In genomic region chr10:124827474-124827873, GRCh38 we compare ENCODE assay signal across 9 cellular contexts. TPM values are rescaled to one million over a fixed set of nuclear protein-coding genes. Genes with fewer than 3 reads are reported as not detected.
DNase-seq lines count a peak whose midpoint lies in the region; ATAC-seq, FAIRE-seq and TF ChIP-seq lines count a peak whose summit lies in the region.
"Had no signal": no experiment of that assay in that cellular context is flagged by ENCODE, and none has a peak within 500 bp of the region (broad histone marks: within the 10 kb centered on the region; RNA-seq: fewer than 3 reads in every experiment).

No MANE protein-coding gene starts in this region.

- intact Hi-C loops in endothelial cell of umbilical vein (cut with micrococcal nuclease), result loop anchor here (1.0 to 2.0 kb wide), 3 partner anchors 83 to 297 kb away; partner anchors contain the start of gene FAM53B
- intact Hi-C loops in psoas muscle (cut with DNase I), result loop anchor here in 1 of 2 donors (2.0 kb wide), 1 partner anchor 297 kb away; no protein-coding TSS in a partner anchor

- H3K9ac ChIP-seq in MM.1S (ENCODE audit: low read length) (no peak overlapping the region), endothelial cell of umbilical vein (replicated peaks; ENCODE audit: extremely low read depth, insufficient read depth, low read length) (no peak overlapping the region)

- no TSS peak for BruUV-seq in endothelial cell of umbilical vein (replicated peaks; lab: Mats Ljungman, UMichigan)

- 37 to 44% (median 38%) methylated on average over 3 of the region's 3 CpGs for WGBS in psoas muscle, 3 donors

- no peaks in the 10 kb centered on the region for H3K9me3 ChIP-seq in MM.1S (replicated peaks; ENCODE audit: insufficient read depth, low read length)
- no peaks in the 10 kb centered on the region for H3K9me3 ChIP-seq in endothelial cell of umbilical vein (replicated peaks; ENCODE audit: control insufficient read depth, insufficient read depth, low read length)
- no peaks in the 10 kb centered on the region for H3K9me3 ChIP-seq in psoas muscle

- DNase-seq in NCI-H2171 (lab: John Stamatoyannopoulos, UW), result peak; percentile 27
- DNase-seq in NCI-H2171 treated with DMSO at 0.1 percent for 48 hours (lab: John Stamatoyannopoulos, UW), result no peak
- peak; percentile 16 for DNase-seq in MM.1S
- peak; percentile 36 for DNase-seq in endothelial cell of umbilical vein (ENCODE audit: low read depth, low spot score)
- no peak for DNase-seq in psoas muscle
- DNase-seq in effector CD8-positive, alpha-beta T cell (lab: John Stamatoyannopoulos, UW), result no peak
- DNase-seq in GM13976 (ENCODE audit: low spot score), result no peak
- DNase-seq: naive B cell had no signal

- TF ChIP-seq CTCF in MM.1S (IDR thresholded peaks at IDR 0.05; ENCODE audit: low read length) (peak; percentile 57), endothelial cell of umbilical vein (IDR thresholded peaks at IDR 0.05; ENCODE audit: extremely low read depth in 1 of 2, insufficient read depth in 1 of 2, low read depth in 1 of 2, low read length in 2 of 2) (peak; percentile 26 to 35), psoas muscle (IDR thresholded peaks at IDR 0.05) (peak; percentile 62), GM13976 (IDR thresholded peaks at IDR 0.05; ENCODE audit: borderline replicate concordance, control extremely low read depth, extremely low read depth, insufficient read depth, missing control alignments) (no peak)

- no peak overlapping the region for H3K4me3 ChIP-seq in MM.1S (ENCODE audit: low read length)
- no peak overlapping the region for H3K4me3 ChIP-seq in endothelial cell of umbilical vein (replicated peaks in 1 of 3; ENCODE audit: insufficient read depth in 1 of 3, low read depth in 1 of 3, low read length in 3 of 3)
- H3K4me3 ChIP-seq in psoas muscle, result no peak overlapping the region

- no peak for FAIRE-seq in endothelial cell of umbilical vein (lab: Jason Lieb, UNC)

- in situ Hi-C loops in GM13976 (cut with MboI; ENCODE audit: low sequenced_read_pairs, unreplicated experiment), result loop anchor here (25.0 kb wide), 1 partner anchor 290 kb away; no protein-coding TSS in a partner anchor

- CTCF ChIA-PET in endothelial cell of umbilical vein (lab: Charles Lee), result interaction anchor here (0.7 to 6.3 kb wide), 17 partner anchors 8 to 297 kb away, joined by 3 to 58 read pairs (median 5); partner anchors contain the start of gene EEF1AKMT2

- no peaks in the 10 kb centered on the region for H3K27me3 ChIP-seq in MM.1S (replicated peaks; ENCODE audit: insufficient read depth, low read length)
- no peaks in the 10 kb centered on the region for H3K27me3 ChIP-seq in endothelial cell of umbilical vein (ENCODE audit: control insufficient read depth in 2 of 2, insufficient read depth in 2 of 2, low read length in 2 of 2)
- no peaks in the 10 kb centered on the region for H3K27me3 ChIP-seq in psoas muscle (ENCODE audit: insufficient read depth in 3 of 3, low read length in 2 of 3)

- H3K27ac ChIP-seq in MM.1S (ENCODE audit: low read length), result no peak overlapping the region
- no peak overlapping the region for H3K27ac ChIP-seq in endothelial cell of umbilical vein (ENCODE audit: insufficient read depth, low read depth, low read length)
- no peak overlapping the region for H3K27ac ChIP-seq in psoas muscle

- H3K9me2 ChIP-seq in MM.1S (replicated peaks; ENCODE audit: insufficient read depth, low read length), result no peaks in the 10 kb centered on the region

- H3K79me2 ChIP-seq in MM.1S (ENCODE audit: low read length) (0 out of 2 replicates have a peak, but pooled peaks cover 3% of the 10 kb centered on the region), endothelial cell of umbilical vein (ENCODE audit: control insufficient read depth, insufficient read depth, low read length) (no peaks in the 10 kb centered on the region)

- no peaks in the 10 kb centered on the region for H3K4me1 ChIP-seq in MM.1S (ENCODE audit: low read length)
- H3K4me1 ChIP-seq in endothelial cell of umbilical vein (ENCODE audit: control insufficient read depth, extremely low read depth, insufficient read depth, low read length), result no peaks in the 10 kb centered on the region
- H3K4me1 ChIP-seq in psoas muscle, result peaks cover 12% of the 10 kb centered on the region

- H3F3A ChIP-seq in MM.1S (ENCODE audit: insufficient read depth, low read length), result no peaks in the 10 kb centered on the region

- no peaks in the 10 kb centered on the region; the same call in 1 of the 2 replicates for H3K36me3 ChIP-seq in MM.1S (replicated peaks; ENCODE audit: insufficient read depth, low read length)
- H3K36me3 ChIP-seq in endothelial cell of umbilical vein (ENCODE audit: control insufficient read depth in 2 of 2, extremely low read depth in 1 of 2, insufficient read depth in 2 of 2, low read length in 2 of 2), result peaks cover 12 to 17% of the 10 kb centered on the region in 2 experiments
- peaks cover 16 to 72% of the 10 kb centered on the region in 2 donors for H3K36me3 ChIP-seq in psoas muscle (ENCODE audit: insufficient read depth in 1 of 2, low read depth in 1 of 2)

- H4K20me1 ChIP-seq in MM.1S (ENCODE audit: insufficient read depth, low read length) (no peaks in the 10 kb centered on the region), endothelial cell of umbilical vein (replicated peaks; ENCODE audit: control insufficient read depth, extremely low read depth, insufficient read depth, low read length) (no peaks in the 10 kb centered on the region)

- ATAC-seq in psoas muscle, result peak in 1 of 4 donors; percentile 45
- no peak for ATAC-seq in HG03378 (IDR thresholded peaks at IDR 0.05; ENCODE audit: unreplicated experiment)

- dilution Hi-C loops in endothelial cell of umbilical vein (cut with MboI; ENCODE audit: extremely low pct_ligation_motif_present, low sequenced_read_pairs), result no loop called here

- TF ChIP-seq POLR2A in endothelial cell of umbilical vein (IDR thresholded peaks at IDR 0.05; ENCODE audit: low read depth, low read length), result no peak

- POLR2A ChIA-PET in endothelial cell of umbilical vein (lab: Charles Lee), result no interaction called here

- H3K4me2 ChIP-seq in MM.1S (ENCODE audit: low read depth, low read length), result no peak overlapping the region
- H3K4me2 ChIP-seq in endothelial cell of umbilical vein (ENCODE audit: insufficient read depth, low read length), result no peak overlapping the region

- H3K9me1 ChIP-seq in endothelial cell of umbilical vein (replicated peaks; ENCODE audit: control insufficient read depth, extremely low read depth, insufficient read depth, low read length), result no peaks in the 10 kb centered on the region

- H2AFZ ChIP-seq in MM.1S (ENCODE audit: low read length) (no peak overlapping the region), endothelial cell of umbilical vein (ENCODE audit: low read depth, low read length) (no peak overlapping the region)

TF ChIP-seq in endothelial cell of umbilical vein, 7 proteins besides CTCF, POLR2A, EP300 and RAD21:
- no peak for TF ChIP-seq MAX (IDR thresholded peaks at IDR 0.05; ENCODE audit: insufficient read depth, insufficient read length)
- TF ChIP-seq GATA2 (IDR thresholded peaks at IDR 0.05; ENCODE audit: insufficient read depth, insufficient read length, low read depth, low read length), result no peak
- no peak for TF ChIP-seq MYC (IDR thresholded peaks at IDR 0.05; ENCODE audit: low read depth, low read length)
- TF ChIP-seq EZH2 (IDR thresholded peaks at IDR 0.05; ENCODE audit: borderline replicate concordance, low read depth, low read length, severe bottlenecking), result no peak
- TF ChIP-seq FOS (IDR thresholded peaks at IDR 0.05; ENCODE audit: borderline replicate concordance, insufficient read depth, low read length), result no peak
- TF ChIP-seq JUN (IDR thresholded peaks at IDR 0.05; ENCODE audit: borderline replicate concordance, insufficient read depth, insufficient read length, low read depth), result no peak
- no peak for TF ChIP-seq POLR2AphosphoS5 (IDR thresholded peaks at IDR 0.05; ENCODE audit: insufficient read depth, low read depth, low read length)

RNA-seq across cellular contexts. Expression of gene ABRAXAS2, which starts 25.9 kb away (rescaled TPM):
- total RNA-seq in endothelial cell of umbilical vein, result 12.7 and 14.8 TPM in 2 replicates
- polyA plus RNA-seq in endothelial cell of umbilical vein, result 5.3 and 6.0 TPM in 2 replicates
- polyA plus RNA-seq in endothelial cell of umbilical vein (2011; cell fraction: cytosol; rRNA removed), result 7.9 and 9.6 TPM in 2 replicates
- polyA plus RNA-seq in endothelial cell of umbilical vein (2011; cell fraction: nucleus; rRNA removed), result 8.7 and 11.2 TPM in 2 replicates
- polyA plus RNA-seq in endothelial cell of umbilical vein (2012), result 13.9 and 16.5 TPM in 2 replicates
- 8.6 and 8.9 TPM in 2 replicates for polyA minus RNA-seq in endothelial cell of umbilical vein
- polyA minus RNA-seq in endothelial cell of umbilical vein (2011; cell fraction: cytosol; rRNA and poly(A)+ RNA removed), result 8.9 TPM
- polyA minus RNA-seq in endothelial cell of umbilical vein (2011; cell fraction: nucleus; rRNA and poly(A)+ RNA removed), result 4.6 and 5.5 TPM in 2 replicates
- total RNA-seq in psoas muscle, result 10 to 100 TPM; 17.0 to 25.7 (median 17.9) TPM
- polyA plus RNA-seq in psoas muscle, result 10 to 100 TPM; 12.8 to 35.6 (median 17.2) TPM

RNA-seq across cellular contexts. Expression of gene EEF1AKMT2, which starts 35.8 kb away (rescaled TPM):
- 17.1 and 21.3 TPM in 2 replicates for total RNA-seq in endothelial cell of umbilical vein
- 7.0 and 8.5 TPM in 2 replicates for polyA plus RNA-seq in endothelial cell of umbilical vein
- 11.1 and 12.5 TPM in 2 replicates for polyA plus RNA-seq in endothelial cell of umbilical vein (2011; cell fraction: cytosol; rRNA removed)
- 15.7 and 19.9 TPM in 2 replicates for polyA plus RNA-seq in endothelial cell of umbilical vein (2011; cell fraction: nucleus; rRNA removed)
- 15.2 and 21.2 TPM in 2 replicates for polyA plus RNA-seq in endothelial cell of umbilical vein (2012)
- 10.1 and 12.7 TPM in 2 replicates for polyA minus RNA-seq in endothelial cell of umbilical vein
- polyA minus RNA-seq in endothelial cell of umbilical vein (2011; cell fraction: cytosol; rRNA and poly(A)+ RNA removed), result 13.5 TPM
- 19.7 and 25.0 TPM in 2 replicates for polyA minus RNA-seq in endothelial cell of umbilical vein (2011; cell fraction: nucleus; rRNA and poly(A)+ RNA removed)
- 10 to 100 TPM in 1 of 4 donors, 1 to 10 TPM in 3; 7.6 to 11.9 (median 9.5) TPM for total RNA-seq in psoas muscle
- 10 to 100 TPM in 1 of 3 donors, 1 to 10 TPM in 2; 3.3 to 10.6 (median 3.5) TPM for polyA plus RNA-seq in psoas muscle

Comparison
In these comparisons a context has a peak if more than half of its experiments do, and no peak if none do; other contexts are left out.
1. DNase-seq: peak in NCI-H2171 (single experiment), MM.1S (single experiment) and endothelial cell of umbilical vein (single experiment); none in NCI-H2171 treated with DMSO at 0.1 percent for 48 hours (single experiment), psoas muscle (0 of 2), effector CD8-positive, alpha-beta T cell (single experiment) and GM13976 (single experiment).